15 cellular contexts compared by ENCODE assay signal in the genomic region with DNA sequence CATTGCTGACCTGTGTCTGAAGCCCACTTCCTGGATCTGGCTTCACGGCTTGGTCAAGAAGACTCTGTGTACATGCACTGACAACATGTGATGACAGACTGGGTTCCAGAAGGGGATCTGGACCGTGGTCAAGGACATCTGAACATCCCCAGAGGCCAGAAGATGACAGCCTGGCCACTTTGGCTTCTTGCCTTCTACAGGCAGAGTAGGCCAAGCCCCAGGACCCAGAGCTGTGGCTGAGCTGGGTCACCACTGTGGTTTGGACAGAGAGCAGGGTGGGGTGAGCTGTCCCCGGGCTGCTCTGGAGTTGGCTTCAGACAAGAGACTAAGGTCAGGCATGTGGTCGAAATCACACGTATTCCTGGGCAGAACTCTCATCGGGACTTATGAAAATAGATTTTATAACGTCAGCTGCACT.
DNase-seq lines count a peak whose midpoint lies in the region; ATAC-seq and TF ChIP-seq lines count a peak whose summit lies in the region.
"Had no signal": no experiment of that assay in that cellular context is flagged by ENCODE, and none has a peak within 500 bp of the region (broad histone marks: within the 10 kb centered on the region; RNA-seq: fewer than 3 reads in every experiment).

No MANE protein-coding gene starts in this region.

- no peak for ATAC-seq in HG03378 (IDR thresholded peaks at IDR 0.05; ENCODE audit: unreplicated experiment)

- peak overlapping the region in 2 of 3 donors; percentile 12 to 49 for H3K27ac ChIP-seq in thyroid gland
- H3K27ac ChIP-seq: foreskin keratinocyte, HL-60 had no signal

- peaks cover 25 to 30% of the 10 kb centered on the region in 2 donors for H3K4me1 ChIP-seq in thyroid gland
- H3K4me1 ChIP-seq: parathyroid adenoma had no signal

- no peaks in the 10 kb centered on the region for H3K36me3 ChIP-seq in thyroid gland

- 35 to 57% methylated on average over 7 of the region's 7 CpGs for WGBS in thyroid gland, 2 donors

- no peak for TF ChIP-seq POLR2A in thyroid gland (IDR thresholded peaks at IDR 0.05)

- peak; percentile 32 for DNase-seq in RPMI7951 (ENCODE audit: low read depth)
- DNase-seq in globus pallidus (ENCODE audit: low spot score) = peak; percentile 71
- DNase-seq in myocyte (ENCODE audit: low read depth) = peak; percentile 97
- peak; percentile 23 to 25 for DNase-seq in thyroid gland
- DNase-seq in NCI-H446 treated with DMSO at 0.1 percent for 48 hours (lab: John Stamatoyannopoulos, UW) = no peak
- no peak for DNase-seq in retina
- DNase-seq in stimulated activated naive CD4-positive, alpha-beta T cell treated with Interleukin-2 at 50 U/mL for 16 hours (lab: John Stamatoyannopoulos, UW) = no peak
- DNase-seq: activated T-cell treated with anti-CD3 and anti-CD28 coated beads for 4 hours; CD4-positive, alpha-beta memory T cell; foreskin keratinocyte; HCEC 1CT; NCI-H2171 treated with DMSO at 0.1 percent for 48 hours had no signal

- intact Hi-C loops in thyroid gland (cut with DNase I) = no loop called here

- no peaks in the 10 kb centered on the region for H3K27me3 ChIP-seq in thyroid gland
- H3K27me3 ChIP-seq: foreskin keratinocyte had no signal

- TF ChIP-seq CTCF in thyroid gland (IDR thresholded peaks at IDR 0.05) = no peak

- no peak overlapping the region for H3K4me3 ChIP-seq in thyroid gland (replicated peaks in 1 of 3)

- H3K9me3 ChIP-seq in thyroid gland = no peaks in the 10 kb centered on the region

Comparison
In these comparisons a context has a peak if more than half of its experiments do, and no peak if none do; other contexts are left out.
1. DNase-seq: peak in RPMI7951 (single experiment), globus pallidus (single experiment), myocyte (single experiment) and thyroid gland (2 of 2); none in NCI-H446 treated with DMSO at 0.1 percent for 48 hours (single experiment), retina (single experiment) and stimulated activated naive CD4-positive, alpha-beta T cell treated with Interleukin-2 at 50 U/mL for 16 hours (single experiment).